Comparison of ENCODE assay signal across 1 cellular context in genomic region chr15:41568350-41569017, GRCh38.
TF ChIP-seq lines count a peak whose summit lies in the region.

No MANE protein-coding gene starts in this region.

TF ChIP-seq in HepG2, 621 proteins besides CTCF, POLR2A, EP300 and RAD21 (continued from another document):
- TF ChIP-seq GMEB2 (CRISPR knock-in tag; IDR thresholded peaks at IDR 0.05; ENCODE audit: low read depth) (no peak), ZNF879 (CRISPR knock-in tag; IDR thresholded peaks at IDR 0.05) (no peak), ZNF44 (CRISPR knock-in tag; IDR thresholded peaks at IDR 0.05) (no peak), THAP11 (CRISPR knock-in tag; IDR thresholded peaks at IDR 0.05) (peak; percentile 68; the same call in 1 of the 2 replicates), NCOA2 (CRISPR knock-in tag; IDR thresholded peaks at IDR 0.05) (peak; percentile 95)
